ENCODE assay signal across 20 cellular contexts in genomic region chr6:33163540-33163939, GRCh38.
"Had no signal": no experiment of that assay in that cellular context is flagged by ENCODE, and none has a peak within 500 bp of the region (broad histone marks: within the 10 kb centered on the region; RNA-seq: fewer than 3 reads in every experiment).

No MANE protein-coding gene starts in this region.

- H3K36me3 Mint-ChIP-seq: natural killer cell treated with Interleukin-12 subunit alpha and Interleukin-12 subunit beta and Interleukin-15 and Interleukin-18, amount 100 ng/mL, for 72 hours; neural progenitor cell; stimulated activated memory B cell treated with anti-CD40 and anti-IgM and Interleukin-4, amounts not matched to agents 10 μg/mL and 1 μg/mL and 100 μg/mL, for 72 hours had no signal

- DNase-seq: dermis blood vessel endothelial cell; erythroblast; foreskin keratinocyte; hippocampal formation; midbrain; occipital lobe; spleen; stimulated activated CD4-positive, alpha-beta T cell treated with anti-CD3 and anti-CD28 coated beads, Interleukin-15, amount 100 ng/mL, for 24 hours; stimulated activated CD4-positive, alpha-beta T cell treated with anti-CD3 and anti-CD28 coated beads, Interleukin-1b, Interleukin-23, amount 100 ng/mL, for 48 hours; stimulated activated CD4-positive, alpha-beta T cell treated with anti-CD3 and anti-CD28 coated beads, Interleukin-4, amount 100 ng/mL, for 24 hours; stimulated activated naive CD8-positive, alpha-beta T cell treated with anti-CD3 and anti-CD28 coated beads, Interleukin-15, amount 100 ng/mL, for 72 hours; testis; upper lobe of right lung had no signal

- H3K9ac ChIP-seq: neural progenitor cell had no signal

- H3K4me2 ChIP-seq: neural progenitor cell had no signal

- H3K4me3 ChIP-seq: neural progenitor cell, spleen, testis, tibial nerve, upper lobe of right lung, vagina had no signal

- H3K4me1 ChIP-seq: neural progenitor cell had no signal

- H3K9me3 Mint-ChIP-seq: natural killer cell treated with Interleukin-12 subunit alpha and Interleukin-12 subunit beta and Interleukin-15 and Interleukin-18, amount 100 ng/mL, for 72 hours; neural progenitor cell; stimulated activated memory B cell treated with anti-CD40 and anti-IgM and Interleukin-4, amounts not matched to agents 10 μg/mL and 1 μg/mL and 100 μg/mL, for 72 hours; stimulated activated naive CD8-positive, alpha-beta T cell treated with anti-CD3 and anti-CD28 coated beads, Interleukin-15, amount 100 ng/mL, for 72 hours had no signal

- H3K27me3 ChIP-seq: foreskin keratinocyte, spleen, testis, tibial nerve, upper lobe of right lung, vagina had no signal

- H3K27ac Mint-ChIP-seq: natural killer cell treated with Interleukin-12 subunit alpha and Interleukin-12 subunit beta and Interleukin-15 and Interleukin-18, amount 100 ng/mL, for 72 hours; neural progenitor cell; stimulated activated memory B cell treated with anti-CD40 and anti-IgM and Interleukin-4, amounts not matched to agents 10 μg/mL and 1 μg/mL and 100 μg/mL, for 72 hours had no signal

- H3K27ac ChIP-seq: foreskin keratinocyte, neural progenitor cell, spleen, testis, tibial nerve, upper lobe of right lung, vagina had no signal

- H3K36me3 ChIP-seq: neural progenitor cell, spleen, tibial nerve, upper lobe of right lung, vagina had no signal

- H3K9me3 ChIP-seq: spleen, testis, tibial nerve, upper lobe of right lung, vagina had no signal

- ATAC-seq: foreskin keratinocyte; left lobe of liver; natural killer cell treated with Interleukin-12 subunit alpha and Interleukin-12 subunit beta and Interleukin-15 and Interleukin-18, amount 100 ng/mL, for 72 hours; sciatic nerve; stimulated activated memory B cell treated with anti-CD40 and anti-IgM and Interleukin-4, amounts not matched to agents 10 μg/mL and 1 μg/mL and 100 μg/mL, for 72 hours; stimulated activated naive CD8-positive, alpha-beta T cell treated with anti-CD3 and anti-CD28 coated beads, Interleukin-15, amount 100 ng/mL, for 72 hours; upper lobe of right lung had no signal

- H3K4me3 Mint-ChIP-seq: natural killer cell treated with Interleukin-12 subunit alpha and Interleukin-12 subunit beta and Interleukin-15 and Interleukin-18, amount 100 ng/mL, for 72 hours; neural progenitor cell; stimulated activated memory B cell treated with anti-CD40 and anti-IgM and Interleukin-4, amounts not matched to agents 10 μg/mL and 1 μg/mL and 100 μg/mL, for 72 hours; stimulated activated naive CD8-positive, alpha-beta T cell treated with anti-CD3 and anti-CD28 coated beads, Interleukin-15, amount 100 ng/mL, for 72 hours had no signal
